In genomic region chr1:192260076-192260475, GRCh38 we compare ENCODE assay signal across 22 cellular contexts. TPM values are rescaled to one million over a fixed set of nuclear protein-coding genes. Genes with fewer than 3 reads are reported as not detected.
A peak's percentile ranks its signal among the peaks of the same experiment; 100 is the strongest.
DNase-seq lines count a peak whose midpoint lies in the region; ATAC-seq, FAIRE-seq and TF ChIP-seq lines count a peak whose summit lies in the region.
"Had no signal": no experiment of that assay in that cellular context is flagged by ENCODE, and none has a peak within 500 bp of the region (broad histone marks: within the 10 kb centered on the region; RNA-seq: fewer than 3 reads in every experiment).

No MANE protein-coding gene starts in this region.

- FAIRE-seq in astrocyte (lab: Jason Lieb, UNC), result no peak
- FAIRE-seq: A204.1, GM12891, GM19239 had no signal

- peaks cover 5% of the 10 kb centered on the region for H3K4me1 Mint-ChIP-seq in astrocyte (ENCODE audit: low read depth, unreplicated experiment)

- DNase-seq in CMK (ENCODE audit: low read depth) (peak; percentile 24), OCI-M1 (lab: John Stamatoyannopoulos, UW) (peak; percentile 61), astrocyte (ENCODE audit: low read depth) (peak; percentile 22), erythroblast (lab: John Stamatoyannopoulos, UW) (peak; percentile 72 to 85), NCI-H345 (lab: John Stamatoyannopoulos, UW) (no peak), WERI-Rb-1 (no peak), T-helper 2 cell (no peak)
- DNase-seq: BE2C; CD4-positive, alpha-beta T cell; GOT3; NCI-H1417 treated with DMSO at 0.1 percent for 48 hours; NCI-H1930; RPMI8226; SHP77 treated with DMSO at 0.1 percent for 48 hours; SK-N-SH had no signal

- H3K36me3 Mint-ChIP-seq in astrocyte (ENCODE audit: low read depth, unreplicated experiment), result no peaks in the 10 kb centered on the region

- TF ChIP-seq CTCF in astrocyte (IDR thresholded peaks at IDR 0.05; ENCODE audit: insufficient read depth, low read depth, low read length) (no peak), WERI-Rb-1 (IDR thresholded peaks at IDR 0.05; ENCODE audit: low read depth, low read length) (no peak)

- H3K27ac Mint-ChIP-seq in astrocyte (ENCODE audit: unreplicated experiment), result no peak overlapping the region
- H3K27ac Mint-ChIP-seq: CD4-positive, alpha-beta T cell had no signal

- H3K27me3 ChIP-seq in astrocyte (ENCODE audit: insufficient read depth, low read length), result no peaks in the 10 kb centered on the region
- H3K27me3 ChIP-seq in WERI-Rb-1 (ENCODE audit: insufficient read depth, low read depth, severe bottlenecking), result no peaks in the 10 kb centered on the region
- H3K27me3 ChIP-seq: BE2C had no signal

- no peak overlapping the region for H3K4me3 Mint-ChIP-seq in astrocyte (ENCODE audit: unreplicated experiment)
- H3K4me3 Mint-ChIP-seq: CD4-positive, alpha-beta T cell had no signal

- no peak for ATAC-seq in HG03439 (IDR thresholded peaks at IDR 0.05; ENCODE audit: unreplicated experiment)

- no peaks in the 10 kb centered on the region for H3K9me3 Mint-ChIP-seq in astrocyte (ENCODE audit: unreplicated experiment)
- H3K9me3 Mint-ChIP-seq: CD4-positive, alpha-beta T cell had no signal

- H3K4me1 ChIP-seq in astrocyte (ENCODE audit: insufficient read depth, low read length), result peaks cover 4% of the 10 kb centered on the region
- H3K4me1 ChIP-seq: BE2C had no signal

- no peaks in the 10 kb centered on the region for H3K79me2 ChIP-seq in astrocyte (ENCODE audit: insufficient read depth, low read length)

- H3K36me3 ChIP-seq in astrocyte (ENCODE audit: insufficient read depth, low read length) (no peaks in the 10 kb centered on the region), WERI-Rb-1 (no peaks in the 10 kb centered on the region)
- H3K36me3 ChIP-seq: BE2C had no signal

- no peak overlapping the region for H3K4me2 ChIP-seq in astrocyte (ENCODE audit: low read length)
- H3K4me2 ChIP-seq: SK-N-SH had no signal

- no peaks in the 10 kb centered on the region for H3K27me3 Mint-ChIP-seq in astrocyte (ENCODE audit: low read depth, unreplicated experiment)
- H3K27me3 Mint-ChIP-seq: CD4-positive, alpha-beta T cell had no signal

- no peak overlapping the region for H3K27ac ChIP-seq in astrocyte (ENCODE audit: low read depth, low read length)
- no peak overlapping the region for H3K27ac ChIP-seq in WERI-Rb-1

- TF ChIP-seq POLR2A in erythroblast (IDR thresholded peaks at IDR 0.05; ENCODE audit: low read length), result no peak

- H4K20me1 ChIP-seq in astrocyte (ENCODE audit: insufficient read depth, low read length), result no peaks in the 10 kb centered on the region

- no peaks in the 10 kb centered on the region for H3K9me3 ChIP-seq in astrocyte (ENCODE audit: insufficient read depth, low read depth, low read length)
- H3K9me3 ChIP-seq in WERI-Rb-1 (ENCODE audit: severe bottlenecking), result no peaks in the 10 kb centered on the region
- H3K9me3 ChIP-seq: BE2C, SK-N-SH had no signal

- no peak overlapping the region for H3K9ac ChIP-seq in astrocyte (ENCODE audit: low read length)
- H3K9ac ChIP-seq: SK-N-SH had no signal

- H2AFZ ChIP-seq in astrocyte (ENCODE audit: low read depth, low read length), result no peak overlapping the region

- H3K4me3 ChIP-seq in astrocyte (ENCODE audit: insufficient read depth, low read depth, low read length) (no peak overlapping the region), WERI-Rb-1 (ENCODE audit: low read depth, low read length) (no peak overlapping the region)

RNA-seq across cellular contexts. Expression of gene RGS21, which starts 56.7 kb away (rescaled TPM):
- total RNA-seq in astrocyte, result not detected in 2 replicates
- total RNA-seq: CD4-positive, alpha-beta T cell; M059J; NCI-H460; OCI-LY7 had no signal

Comparison
In these comparisons a context has a peak if more than half of its experiments do, and no peak if none do; other contexts are left out.
1. DNase-seq: peak in CMK (single experiment), OCI-M1 (single experiment), astrocyte (single experiment) and erythroblast (2 of 2); none in NCI-H345 (single experiment), WERI-Rb-1 (single experiment) and T-helper 2 cell (0 of 5).